ENCODE assay signal across 8 cellular contexts in genomic region chr22:20328569-20328930, GRCh38. TPM values are rescaled to one million over a fixed set of nuclear protein-coding genes. Genes with fewer than 3 reads are reported as not detected.
DNase-seq lines count a peak whose midpoint lies in the region; ATAC-seq and TF ChIP-seq lines count a peak whose summit lies in the region.
"Not testable (repeated sequence)": the region's sequence is repeated elsewhere in the genome, so short reads cannot be mapped to it uniquely, and the experiment has no call there.

No MANE protein-coding gene starts in this region.

- intact Hi-C loops in CD14-positive monocyte (cut with micrococcal nuclease) = not testable (repeated sequence)

- H3K27ac Mint-ChIP-seq in CD14-positive monocyte = not testable (repeated sequence)
- H3K27ac Mint-ChIP-seq in T-helper 17 cell = peak overlapping the region; percentile 94
- peak overlapping the region; percentile 95 for H3K27ac Mint-ChIP-seq in activated CD8-positive, alpha-beta memory T cell treated with anti-CD3 and anti-CD28 coated beads, Interleukin-2, amount 10 ng/mL, durations not matched to agents 7 days and 5 days
- H3K27ac Mint-ChIP-seq in activated naive CD8-positive, alpha-beta T cell treated with anti-CD3 and anti-CD28 coated beads for 36 hours = peak overlapping the region; percentile 92
- peak overlapping the region; percentile 93 to 96 for H3K27ac Mint-ChIP-seq in stimulated activated naive CD8-positive, alpha-beta T cell treated with anti-CD3 and anti-CD28 coated beads, Interleukin-15, amount 100 ng/mL, for 72 hours

- not testable (repeated sequence) for H3K9me3 ChIP-seq in T-helper 17 cell (ENCODE audit: control insufficient read depth, low read length, poor library complexity, severe bottlenecking)

- not testable (repeated sequence) for H3K4me1 Mint-ChIP-seq in CD14-positive monocyte, T-helper 17 cell
- peaks cover 22% of the 10 kb centered on the region for H3K4me1 Mint-ChIP-seq in activated CD8-positive, alpha-beta memory T cell treated with anti-CD3 and anti-CD28 coated beads, Interleukin-2, amount 10 ng/mL, durations not matched to agents 7 days and 5 days
- H3K4me1 Mint-ChIP-seq in activated naive CD8-positive, alpha-beta T cell treated with anti-CD3 and anti-CD28 coated beads for 36 hours = peaks cover 15% of the 10 kb centered on the region
- peaks cover 26% of the 10 kb centered on the region for H3K4me1 Mint-ChIP-seq in stimulated activated naive CD8-positive, alpha-beta T cell treated with anti-CD3 and anti-CD28 coated beads, Interleukin-15, amount 100 ng/mL, for 72 hours

- ATAC-seq in T-helper 17 cell = peak; percentile 73
- ATAC-seq in activated CD8-positive, alpha-beta memory T cell treated with anti-CD3 and anti-CD28 coated beads, Interleukin-2, amount 10 ng/mL, durations not matched to agents 7 days and 5 days = peak; percentile 45
- not testable (repeated sequence) for ATAC-seq in stimulated activated naive CD8-positive, alpha-beta T cell treated with anti-CD3 and anti-CD28 coated beads, Interleukin-15, amount 100 ng/mL, for 72 hours

- H3K27me3 Mint-ChIP-seq in CD14-positive monocyte (ENCODE audit: low read depth in 3 of 3) = peaks cover 1 to 12% (median 6%) of the 10 kb centered on the region in 3 donors
- H3K27me3 Mint-ChIP-seq in T-helper 17 cell; activated CD8-positive, alpha-beta memory T cell treated with anti-CD3 and anti-CD28 coated beads, Interleukin-2, amount 10 ng/mL, durations not matched to agents 7 days and 5 days; activated naive CD8-positive, alpha-beta T cell treated with anti-CD3 and anti-CD28 coated beads for 36 hours; stimulated activated naive CD8-positive, alpha-beta T cell treated with anti-CD3 and anti-CD28 coated beads, Interleukin-15, amount 100 ng/mL, for 72 hours: not testable (repeated sequence)

- H3K9me3 Mint-ChIP-seq in CD14-positive monocyte; activated CD8-positive, alpha-beta memory T cell treated with anti-CD3 and anti-CD28 coated beads, Interleukin-2, amount 10 ng/mL, durations not matched to agents 7 days and 5 days (ENCODE audit: low read depth); activated naive CD8-positive, alpha-beta T cell treated with anti-CD3 and anti-CD28 coated beads for 36 hours; stimulated activated naive CD8-positive, alpha-beta T cell treated with anti-CD3 and anti-CD28 coated beads, Interleukin-15, amount 100 ng/mL, for 72 hours: not testable (repeated sequence)

- not testable (repeated sequence) for H3K36me3 Mint-ChIP-seq in CD14-positive monocyte; T-helper 17 cell (ENCODE audit: low read depth); activated CD8-positive, alpha-beta memory T cell treated with anti-CD3 and anti-CD28 coated beads, Interleukin-2, amount 10 ng/mL, durations not matched to agents 7 days and 5 days; activated naive CD8-positive, alpha-beta T cell treated with anti-CD3 and anti-CD28 coated beads for 36 hours

- not testable (repeated sequence) for TF ChIP-seq CTCF in CD14-positive monocyte (IDR thresholded peaks at IDR 0.05)

- not testable (repeated sequence) for DNase-seq in CD14-positive monocyte (ENCODE audit: low spot score); T-helper 17 cell; activated naive CD8-positive, alpha-beta T cell treated with anti-CD3 and anti-CD28 coated beads for 36 hours; stimulated activated naive CD8-positive, alpha-beta T cell treated with anti-CD3 and anti-CD28 coated beads, Interleukin-15, amount 100 ng/mL, for 72 hours
- DNase-seq in HT-29 (ENCODE audit: low spot score) (peak; percentile 61), NCI-H748 (lab: John Stamatoyannopoulos, UW; ENCODE audit: unreplicated experiment) (peak; percentile 20), islet precursor cell (peak; percentile 51)
- peak; percentile 58 for DNase-seq in activated CD8-positive, alpha-beta memory T cell treated with anti-CD3 and anti-CD28 coated beads, Interleukin-2, amount 10 ng/mL, durations not matched to agents 7 days and 5 days

- peak overlapping the region; percentile 69 to 73 for H3K4me3 Mint-ChIP-seq in CD14-positive monocyte
- peak overlapping the region; percentile 84 for H3K4me3 Mint-ChIP-seq in T-helper 17 cell
- peak overlapping the region; percentile 74 for H3K4me3 Mint-ChIP-seq in activated CD8-positive, alpha-beta memory T cell treated with anti-CD3 and anti-CD28 coated beads, Interleukin-2, amount 10 ng/mL, durations not matched to agents 7 days and 5 days
- H3K4me3 Mint-ChIP-seq in activated naive CD8-positive, alpha-beta T cell treated with anti-CD3 and anti-CD28 coated beads for 36 hours = peak overlapping the region; percentile 65
- peak overlapping the region; percentile 42 to 73 for H3K4me3 Mint-ChIP-seq in stimulated activated naive CD8-positive, alpha-beta T cell treated with anti-CD3 and anti-CD28 coated beads, Interleukin-15, amount 100 ng/mL, for 72 hours

- CTCF ChIA-PET in activated CD8-positive, alpha-beta memory T cell treated with anti-CD3 and anti-CD28 coated beads, Interleukin-2, amount 10 ng/mL, durations not matched to agents 7 days and 5 days (lab: Charles Lee) = interaction anchor here (0.7 to 0.9 kb wide), 3 partner anchors 9 to 650 kb away, joined by 3 to 6 read pairs (median 3); partner anchors contain the start of gene DGCR6L

RNA-seq across cellular contexts. Expression of gene DGCR6L, which starts 8.7 kb away (rescaled TPM):
- 10 to 100 TPM; 56.3 to 62.8 TPM for polyA plus RNA-seq in CD14-positive monocyte
- total RNA-seq in HT-29 (2014; rRNA removed; shearing (Covaris generic)) = 132 and 163 TPM in 2 replicates
- total RNA-seq in T-helper 17 cell = 10 to 100 TPM; 29.2 to 31.7 TPM
- 10 to 100 TPM; 45.0 to 46.6 TPM for total RNA-seq in activated CD8-positive, alpha-beta memory T cell treated with anti-CD3 and anti-CD28 coated beads, Interleukin-2, amount 10 ng/mL, durations not matched to agents 7 days and 5 days
- total RNA-seq in activated naive CD8-positive, alpha-beta T cell treated with anti-CD3 and anti-CD28 coated beads for 36 hours = 10 to 100 TPM; 35.1 to 38.2 TPM
